29 cellular contexts compared by ENCODE assay signal in the genomic region with DNA sequence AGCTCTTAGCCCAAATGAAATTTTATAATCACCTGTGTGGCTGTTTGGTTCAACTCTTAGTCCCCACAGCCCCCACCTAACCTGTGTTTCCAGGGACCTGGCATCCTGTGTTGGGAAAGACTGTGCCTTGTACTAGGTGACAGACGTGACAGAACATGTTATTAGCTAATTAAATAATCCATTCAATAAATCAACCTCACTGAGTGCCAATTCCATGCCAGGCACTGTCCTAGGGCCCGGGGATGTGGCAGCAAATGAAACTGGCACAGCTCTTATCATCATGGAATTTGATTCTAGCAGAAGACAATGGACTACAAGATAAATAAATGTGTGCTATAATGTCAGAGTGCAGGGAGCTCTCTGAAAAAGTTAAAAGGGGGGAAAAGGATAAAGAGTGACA.
"Had no signal": no experiment of that assay in that cellular context is flagged by ENCODE, and none has a peak within 500 bp of the region (broad histone marks: within the 10 kb centered on the region; RNA-seq: fewer than 3 reads in every experiment).

No MANE protein-coding gene starts in this region.

- H3K4me3 ChIP-seq: coronary artery, esophagus squamous epithelium, gastroesophageal sphincter, heart right ventricle, hepatocyte had no signal

- ATAC-seq: activated CD4-positive, alpha-beta T cell treated with anti-CD3 and anti-CD28 coated beads for 36 hours; activated CD8-positive, alpha-beta memory T cell treated with anti-CD3 and anti-CD28 coated beads, Interleukin-2, amount 10 ng/mL, durations not matched to agents 7 days and 5 days; activated CD8-positive, alpha-beta T cell treated with anti-CD3 and anti-CD28 coated beads, Interleukin-2, amount 10 ng/mL, durations not matched to agents 7 days and 5 days; activated T-cell treated with anti-CD3 and anti-CD28 coated beads, Interleukin-2, amount 50 U/mL, for 72 hours; effector memory CD8-positive, alpha-beta T cell; gastroesophageal sphincter; heart right ventricle had no signal

- H3K27me3 Mint-ChIP-seq: activated CD4-positive, alpha-beta T cell treated with anti-CD3 and anti-CD28 coated beads, Interleukin-2, amount 10 ng/mL, durations not matched to agents 24 days and 14 days had no signal

- H3K27ac Mint-ChIP-seq: activated CD4-positive, alpha-beta memory T cell treated with anti-CD3 and anti-CD28 coated beads for 36 hours; activated CD4-positive, alpha-beta T cell treated with anti-CD3 and anti-CD28 coated beads for 36 hours; activated CD4-positive, alpha-beta T cell treated with anti-CD3 and anti-CD28 coated beads, Interleukin-2, amount 10 ng/mL, durations not matched to agents 24 days and 14 days; activated CD8-positive, alpha-beta memory T cell treated with anti-CD3 and anti-CD28 coated beads, Interleukin-2, amount 10 ng/mL, durations not matched to agents 7 days and 5 days; activated CD8-positive, alpha-beta T cell treated with anti-CD3 and anti-CD28 coated beads, Interleukin-2, amount 10 ng/mL, durations not matched to agents 7 days and 5 days; activated naive CD8-positive, alpha-beta T cell; activated T-cell treated with anti-CD3 and anti-CD28 coated beads, Interleukin-2, amount 50 U/mL, for 24 hours; activated T-cell treated with anti-CD3 and anti-CD28 coated beads, Interleukin-2, amount 50 U/mL, for 72 hours; dendritic cell treated with granulocyte-macrophage colony-stimulating factor and Interleukin-4, amounts not matched to agents 40 ng/mL and 50 ng/mL, for 4 days; effector memory CD8-positive, alpha-beta T cell had no signal

- H3K27me3 ChIP-seq: brain microvascular endothelial cell had no signal

- H3K27ac ChIP-seq: brain microvascular endothelial cell, coronary artery, epithelial cell of prostate, esophagus squamous epithelium, gastroesophageal sphincter, heart right ventricle, hepatocyte had no signal

- H3K36me3 ChIP-seq: brain microvascular endothelial cell, esophagus squamous epithelium, gastroesophageal sphincter, heart right ventricle had no signal

- H3K36me3 Mint-ChIP-seq: activated CD4-positive, alpha-beta memory T cell treated with anti-CD3 and anti-CD28 coated beads for 36 hours; activated CD8-positive, alpha-beta memory T cell treated with anti-CD3 and anti-CD28 coated beads, Interleukin-2, amount 10 ng/mL, durations not matched to agents 7 days and 5 days; activated naive CD8-positive, alpha-beta T cell had no signal

- H3K4me1 Mint-ChIP-seq: activated CD4-positive, alpha-beta T cell treated with anti-CD3 and anti-CD28 coated beads for 36 hours; activated CD4-positive, alpha-beta T cell treated with anti-CD3 and anti-CD28 coated beads, Interleukin-2, amount 10 ng/mL, durations not matched to agents 24 days and 14 days; activated CD8-positive, alpha-beta memory T cell treated with anti-CD3 and anti-CD28 coated beads, Interleukin-2, amount 10 ng/mL, durations not matched to agents 7 days and 5 days; central memory CD8-positive, alpha-beta T cell had no signal

- DNase-seq: activated CD4-positive, alpha-beta memory T cell treated with anti-CD3 and anti-CD28 coated beads for 36 hours; activated CD4-positive, alpha-beta T cell treated with anti-CD3 and anti-CD28 coated beads for 36 hours; activated CD4-positive, alpha-beta T cell treated with anti-CD3 and anti-CD28 coated beads, Interleukin-2, amount 10 ng/mL, durations not matched to agents 24 days and 14 days; activated CD4-positive, CD25-positive, alpha-beta regulatory T cell; activated CD4-positive, CD25-positive, alpha-beta regulatory T cell treated with anti-CD3 and anti-CD28 coated beads, Interleukin-2, amount 50 U/mL, for 72 hours; activated CD8-positive, alpha-beta memory T cell treated with anti-CD3 and anti-CD28 coated beads, Interleukin-2, amount 10 ng/mL, durations not matched to agents 7 days and 5 days; activated CD8-positive, alpha-beta memory T cell treated with anti-CD3 and anti-CD28 coated beads, Interleukin-2, amount 50 U/mL, for 4 hours; activated CD8-positive, alpha-beta T cell treated with anti-CD3 and anti-CD28 coated beads, Interleukin-2, amount 10 ng/mL, durations not matched to agents 7 days and 5 days; activated gamma-delta T cell treated with Interleukin-2 at 50 U/mL for 16 hours; activated naive CD4-positive, alpha-beta T cell treated with anti-CD3 and anti-CD28 coated beads, Interleukin-2, amount 50 U/mL, for 16 hours; activated naive CD4-positive, alpha-beta T cell treated with Interleukin-2 at 50 U/mL for 16 hours; activated T-cell treated with anti-CD3 and anti-CD28 coated beads, Interleukin-2, amount 50 U/mL, for 24 hours; activated T-cell treated with anti-CD3 and anti-CD28 coated beads, Interleukin-2, amount 50 U/mL, for 72 hours; amniotic stem cell; anterior cingulate cortex; brain microvascular endothelial cell; effector CD4-positive, alpha-beta T cell; effector memory CD8-positive, alpha-beta T cell; esophagus squamous epithelium; foreskin melanocyte; heart right ventricle; T-helper 2 cell had no signal

- H3K4me3 Mint-ChIP-seq: activated CD4-positive, alpha-beta memory T cell treated with anti-CD3 and anti-CD28 coated beads for 36 hours; activated CD4-positive, alpha-beta T cell treated with anti-CD3 and anti-CD28 coated beads for 36 hours; activated CD4-positive, alpha-beta T cell treated with anti-CD3 and anti-CD28 coated beads, Interleukin-2, amount 10 ng/mL, durations not matched to agents 24 days and 14 days; activated CD8-positive, alpha-beta memory T cell treated with anti-CD3 and anti-CD28 coated beads, Interleukin-2, amount 10 ng/mL, durations not matched to agents 7 days and 5 days; activated CD8-positive, alpha-beta T cell treated with anti-CD3 and anti-CD28 coated beads, Interleukin-2, amount 10 ng/mL, durations not matched to agents 7 days and 5 days; activated naive CD8-positive, alpha-beta T cell; activated T-cell treated with anti-CD3 and anti-CD28 coated beads, Interleukin-2, amount 50 U/mL, for 24 hours; activated T-cell treated with anti-CD3 and anti-CD28 coated beads, Interleukin-2, amount 50 U/mL, for 72 hours; central memory CD8-positive, alpha-beta T cell; dendritic cell treated with granulocyte-macrophage colony-stimulating factor and Interleukin-4, amounts not matched to agents 40 ng/mL and 50 ng/mL, for 4 days; effector memory CD8-positive, alpha-beta T cell had no signal

- H3K9me3 Mint-ChIP-seq: activated CD4-positive, alpha-beta T cell treated with anti-CD3 and anti-CD28 coated beads, Interleukin-2, amount 10 ng/mL, durations not matched to agents 24 days and 14 days; activated T-cell treated with anti-CD3 and anti-CD28 coated beads, Interleukin-2, amount 50 U/mL, for 24 hours; activated T-cell treated with anti-CD3 and anti-CD28 coated beads, Interleukin-2, amount 50 U/mL, for 72 hours; central memory CD8-positive, alpha-beta T cell; dendritic cell treated with granulocyte-macrophage colony-stimulating factor and Interleukin-4, amounts not matched to agents 40 ng/mL and 50 ng/mL, for 4 days; effector memory CD8-positive, alpha-beta T cell had no signal
